ENCODE assay signal across 7 cellular contexts in the genomic region with DNA sequence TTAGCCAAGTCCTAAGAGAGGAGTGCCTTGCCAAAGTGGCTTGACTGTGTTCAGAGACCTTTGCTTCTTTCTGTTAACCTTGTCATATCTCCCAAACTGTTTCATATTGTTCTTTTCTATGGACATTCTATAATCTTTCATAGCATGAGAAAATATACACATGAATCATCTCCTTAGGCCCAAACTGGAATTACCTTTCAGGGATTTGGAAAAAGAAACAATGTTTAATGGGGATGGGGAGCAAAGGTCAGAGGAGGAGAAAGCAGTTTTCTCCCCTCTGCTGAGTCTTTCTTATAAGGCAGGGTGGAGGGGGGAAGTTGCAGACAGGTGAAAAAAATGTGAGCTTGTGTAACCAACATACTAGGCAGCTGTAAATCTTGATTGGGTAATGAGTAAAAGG.
"Had no signal": no experiment of that assay in that cellular context is flagged by ENCODE, and none has a peak within 500 bp of the region (broad histone marks: within the 10 kb centered on the region; RNA-seq: fewer than 3 reads in every experiment).

No MANE protein-coding gene starts in this region.

- ATAC-seq: GM23338, HCT116 had no signal

- H3K27ac Mint-ChIP-seq: GM23338, H9, IgD-negative memory B cell had no signal

- H3K4me3 Mint-ChIP-seq: GM23338, H9 had no signal

- H3K36me3 Mint-ChIP-seq: IgD-negative memory B cell had no signal

- H3K4me2 ChIP-seq: GM23338, KMS-11 had no signal

- DNase-seq: H9, KBM-7 had no signal

- H2AFZ ChIP-seq: GM23338 had no signal

- H3K9me3 Mint-ChIP-seq: GM23338, H9 had no signal

- H3K4me3 ChIP-seq: GM23338 had no signal

- H3K4me1 Mint-ChIP-seq: GM23338, IgD-negative memory B cell had no signal

- H3K27ac ChIP-seq: HL-60, KMS-11 had no signal
